Comparison of ENCODE assay signal across 29 cellular contexts in the genomic region with DNA sequence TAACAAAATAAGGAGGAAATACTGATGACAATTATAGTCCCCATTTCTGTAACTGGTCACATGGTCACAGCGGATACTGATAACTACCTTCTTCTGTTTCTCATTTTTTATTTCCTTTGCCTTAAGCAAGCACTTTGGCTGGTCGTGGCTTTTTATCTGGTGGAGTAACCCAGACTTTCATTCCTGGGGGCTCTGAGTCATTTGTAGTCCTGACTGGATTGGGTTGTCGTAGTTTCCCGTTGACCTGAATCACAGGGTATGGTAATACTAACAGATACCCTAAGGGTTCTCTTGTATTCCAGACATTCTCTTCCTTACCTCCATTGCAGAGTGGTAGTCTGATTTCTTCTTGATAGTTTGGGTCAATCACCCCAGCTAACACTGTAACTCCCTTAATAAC.
"Had no signal": no experiment of that assay in that cellular context is flagged by ENCODE, and none has a peak within 500 bp of the region (broad histone marks: within the 10 kb centered on the region; RNA-seq: fewer than 3 reads in every experiment).

No MANE protein-coding gene starts in this region.

- H3K27ac ChIP-seq: adrenal gland, ascending aorta, gastrocnemius medialis, parathyroid adenoma, psoas muscle, sigmoid colon, thyroid gland, upper lobe of left lung, vagina had no signal

- H3K9me3 ChIP-seq: adrenal gland, ascending aorta, gastrocnemius medialis, psoas muscle, thyroid gland, vagina had no signal

- H3K4me1 ChIP-seq: adrenal gland, ascending aorta, gastrocnemius medialis, parathyroid adenoma, psoas muscle, sigmoid colon, thyroid gland, upper lobe of left lung, vagina had no signal

- H3K4me3 ChIP-seq: adrenal gland, ascending aorta, gastrocnemius medialis, psoas muscle, sigmoid colon, thyroid gland, upper lobe of left lung, vagina had no signal

- FAIRE-seq: bronchial epithelial cell, kidney, small intestine had no signal

- H3K79me2 ChIP-seq: parathyroid adenoma had no signal

- H3K36me3 ChIP-seq: adrenal gland, ascending aorta, gastrocnemius medialis, sigmoid colon, thyroid gland, upper lobe of left lung, vagina had no signal

- H3K9ac ChIP-seq: parathyroid adenoma had no signal

- ATAC-seq: activated T-cell treated with anti-CD3 and anti-CD28 coated beads, Interleukin-2, amount 50 U/mL, for 72 hours; gastrocnemius medialis; left colon; naive thymus-derived CD8-positive, alpha-beta T cell; psoas muscle; stimulated activated memory B cell treated with anti-CD40 and anti-IgM and Interleukin-4, amounts not matched to agents 10 μg/mL and 1 μg/mL and 100 μg/mL, for 72 hours; stimulated activated naive CD8-positive, alpha-beta T cell treated with anti-CD3 and anti-CD28 coated beads, Interleukin-15, amount 100 ng/mL, for 72 hours had no signal

- DNase-seq: activated CD4-positive, alpha-beta T cell treated with anti-CD3 and anti-CD28 coated beads for 4 hours; activated CD4-positive, alpha-beta T cell treated with anti-CD3 and anti-CD28 coated beads, Interleukin-2, amount 50 U/mL, for 4 hours; activated naive CD4-positive, alpha-beta T cell; activated naive CD8-positive, alpha-beta T cell treated with anti-CD3 and anti-CD28 coated beads for 36 hours; activated T-cell treated with anti-CD3 and anti-CD28 coated beads for 4 hours; activated T-cell treated with anti-CD3 and anti-CD28 coated beads, Interleukin-2, amount 50 U/mL, for 72 hours; adrenal gland; effector CD8-positive, alpha-beta T cell; gastrocnemius medialis; glutamatergic neuron; kidney; left colon; mammary epithelial cell; naive thymus-derived CD8-positive, alpha-beta T cell; occipital lobe; psoas muscle; sigmoid colon; small intestine; stimulated activated CD4-positive, alpha-beta T cell treated with anti-CD3 and anti-CD28 coated beads, Interleukin-4, amount 100 ng/mL, for 4 hours; stimulated activated CD8-positive, alpha-beta memory T cell treated with anti-CD3 and anti-CD28 coated beads, Interleukin-4, amount 100 ng/mL, for 48 hours; stimulated activated naive CD8-positive, alpha-beta T cell treated with anti-CD3 and anti-CD28 coated beads, Interleukin-15, amount 100 ng/mL, for 72 hours; substantia nigra; thyroid gland; upper lobe of left lung had no signal

- H3K27me3 ChIP-seq: adrenal gland, ascending aorta, gastrocnemius medialis, sigmoid colon, thyroid gland, upper lobe of left lung, vagina had no signal

- H2AFZ ChIP-seq: parathyroid adenoma had no signal
